In the genomic region with DNA sequence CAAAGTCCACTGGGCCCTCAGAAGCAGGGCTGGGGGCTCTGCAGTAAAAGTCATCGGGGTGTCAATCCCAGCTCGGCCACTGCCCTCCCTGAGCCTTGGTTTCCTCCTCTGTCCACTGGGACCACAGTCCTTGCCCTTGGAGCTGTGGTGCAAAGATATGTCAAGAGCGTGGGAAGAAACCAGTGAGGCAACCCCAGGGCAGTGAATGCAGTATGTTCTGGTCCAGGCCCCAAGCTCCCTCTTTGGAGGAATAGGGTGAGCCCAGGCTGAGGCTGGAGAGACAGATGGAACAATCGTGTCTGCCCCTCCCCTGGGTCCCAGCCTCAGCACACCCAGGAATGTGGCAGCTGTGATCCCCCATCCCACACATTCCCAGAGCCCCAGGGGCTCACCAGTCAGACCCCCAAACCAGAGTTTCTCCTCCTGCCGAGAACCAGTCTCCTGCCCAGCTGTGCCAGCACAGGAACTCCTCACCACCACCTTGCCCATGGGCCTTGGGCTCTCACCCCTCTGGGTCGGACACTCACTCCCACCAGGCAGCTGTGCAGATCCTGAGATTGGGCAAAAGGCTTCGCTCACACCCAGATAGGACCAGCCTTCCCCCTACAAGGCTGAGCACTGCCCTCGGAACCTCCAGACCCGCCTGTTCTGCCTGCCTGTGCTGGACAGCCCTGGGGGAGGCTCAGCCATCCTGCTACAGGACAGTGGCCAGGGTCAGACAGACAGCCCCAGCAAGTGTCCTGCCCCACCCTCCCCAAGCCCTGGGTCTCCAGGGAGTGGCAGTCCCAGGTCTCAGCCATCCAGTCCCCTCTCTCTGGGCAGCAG, we compare ENCODE assay signal across 23 cellular contexts. TPM values are rescaled to one million over a fixed set of nuclear protein-coding genes. Genes with fewer than 3 reads are reported as not detected.
DNase-seq lines count a peak whose midpoint lies in the region; ATAC-seq and TF ChIP-seq lines count a peak whose summit lies in the region.
"Had no signal": no experiment of that assay in that cellular context is flagged by ENCODE, and none has a peak within 500 bp of the region (broad histone marks: within the 10 kb centered on the region; RNA-seq: fewer than 3 reads in every experiment).

No MANE protein-coding gene starts in this region.

- H3K36me3 ChIP-seq in SK-N-SH (replicated peaks in 1 of 2; ENCODE audit: control insufficient read depth in 1 of 2, insufficient read depth in 2 of 2, low read length in 1 of 2) (no peaks in the 10 kb centered on the region), heart left ventricle (no peaks in the 10 kb centered on the region), neuronal stem cell (replicated peaks in 1 of 2; ENCODE audit: control insufficient read depth in 2 of 2, insufficient read depth in 2 of 2, low read length in 2 of 2) (no peaks in the 10 kb centered on the region), thoracic aorta (no peaks in the 10 kb centered on the region)
- H3K36me3 ChIP-seq: pancreas had no signal

- peak overlapping the region; percentile 24; the same call in 1 of the 2 replicates for H3K4me2 ChIP-seq in SK-N-SH
- no peak overlapping the region for H3K4me2 ChIP-seq in neuronal stem cell (ENCODE audit: insufficient read depth, low read length, poor library complexity, severe bottlenecking)

- peak overlapping the region; percentile 74 for H3K23ac ChIP-seq in neuronal stem cell (ENCODE audit: low read depth, low read length, poor library complexity)

- POLR2A ChIA-PET in SK-N-SH (lab: Yijun Ruan, JAX): no interaction called here
- POLR2A ChIA-PET in activated CD8-positive, alpha-beta T cell treated with anti-CD3 and anti-CD28 coated beads for 36 hours (lab: Charles Lee): interaction anchor here (1.1 kb wide), 1 partner anchor 112 kb away, joined by 3 read pairs; a partner anchor contains a TSS

- H3F3A ChIP-seq in SK-N-SH (replicated peaks; ENCODE audit: insufficient read depth): no peaks in the 10 kb centered on the region

- no peaks in the 10 kb centered on the region for H3K9me2 ChIP-seq in SK-N-SH

- peak overlapping the region; percentile 4 for H4K8ac ChIP-seq in neuronal stem cell (ENCODE audit: low read depth, low read length)

- H3K4me3 ChIP-seq in SK-N-SH (ENCODE audit: low read depth in 2 of 2, low read length in 1 of 2) (peak overlapping the region in 1 of 2 experiments; percentile 44; a peak in 2 of 4 replicates), heart left ventricle (peak overlapping the region; percentile 15 to 75 (median 56)), neuronal stem cell (ENCODE audit: low read length in 2 of 2) (no peak overlapping the region), thoracic aorta (peak overlapping the region; percentile 56)
- H3K4me3 ChIP-seq: GM12878, pancreas had no signal

- H2BK15ac ChIP-seq in neuronal stem cell (ENCODE audit: low read length): peak overlapping the region; percentile 51

- no peaks in the 10 kb centered on the region for H4K20me1 ChIP-seq in SK-N-SH (ENCODE audit: insufficient read depth)

- H3K9me3 ChIP-seq in SK-N-SH (no peaks in the 10 kb centered on the region), heart left ventricle (no peaks in the 10 kb centered on the region), neuronal stem cell (replicated peaks in 1 of 2; ENCODE audit: control insufficient read depth in 2 of 2, insufficient read depth in 1 of 2, low read depth in 1 of 2, low read length in 2 of 2) (no peaks in the 10 kb centered on the region), thoracic aorta (no peaks in the 10 kb centered on the region)
- H3K9me3 ChIP-seq: pancreas had no signal

- no peak overlapping the region for H3K4me3 Mint-ChIP-seq in activated CD8-positive, alpha-beta T cell treated with anti-CD3 and anti-CD28 coated beads for 36 hours
- H3K4me3 Mint-ChIP-seq: naive thymus-derived CD4-positive, alpha-beta T cell; WTC11 had no signal

- no peak for TF ChIP-seq POLR2A in heart left ventricle (IDR thresholded peaks at IDR 0.05)

- no peak overlapping the region for H2BK120ac ChIP-seq in neuronal stem cell (ENCODE audit: low read depth, low read length)

- H2AFZ ChIP-seq in SK-N-SH (ENCODE audit: low read depth) (no peak overlapping the region), neuronal stem cell (ENCODE audit: low read length) (no peak overlapping the region)

- H3K27me3 Mint-ChIP-seq in activated CD8-positive, alpha-beta T cell treated with anti-CD3 and anti-CD28 coated beads for 36 hours: no peaks in the 10 kb centered on the region

- no peaks in the 10 kb centered on the region; the same call in 1 of the 2 replicates for H3K27me3 ChIP-seq in SK-N-SH (ENCODE audit: insufficient read depth)
- H3K27me3 ChIP-seq in heart left ventricle: peaks cover 0 to 3% (median 0%) of the 10 kb centered on the region in 9 donors
- H3K27me3 ChIP-seq in neuronal stem cell (ENCODE audit: control insufficient read depth in 3 of 3, insufficient read depth in 3 of 3, low read depth in 1 of 3, low read length in 3 of 3): peaks cover 0 to 47% (median 0%) of the 10 kb centered on the region in 3 experiments
- no peaks in the 10 kb centered on the region for H3K27me3 ChIP-seq in thoracic aorta (replicated peaks; ENCODE audit: insufficient read depth)
- H3K27me3 ChIP-seq: pancreas had no signal

- H2BK12ac ChIP-seq in neuronal stem cell (ENCODE audit: low read length): peak overlapping the region; percentile 4

- H3K18ac ChIP-seq in neuronal stem cell (ENCODE audit: low read length): peak overlapping the region; percentile 67

- DNase-seq in SK-N-SH: no peak
- peak in 1 of 5 donors; percentile 58 for DNase-seq in heart left ventricle
- DNase-seq in neuronal stem cell (ENCODE audit: low spot score): no peak
- DNase-seq in thoracic aorta (ENCODE audit: low spot score): no peak
- DNase-seq in activated CD8-positive, alpha-beta T cell treated with anti-CD3 and anti-CD28 coated beads for 36 hours: no peak
- DNase-seq: activated CD4-positive, alpha-beta T cell treated with anti-CD3 and anti-CD28 coated beads, Interleukin-2, amount 50 U/mL, for 1 hour; C1 segment of cervical spinal cord; Calu3; central memory CD4-positive, alpha-beta T cell; Kasumi-1; left colon; naive thymus-derived CD4-positive, alpha-beta T cell; NCI-H2029; NCI-H226; T1000 had no signal

- TF ChIP-seq CTCF in SK-N-SH (IDR thresholded peaks at IDR 0.05): no peak
- TF ChIP-seq CTCF in heart left ventricle (IDR thresholded peaks at IDR 0.05): no peak
- TF ChIP-seq CTCF in thoracic aorta (IDR thresholded peaks at IDR 0.05): no peak
- no peak for TF ChIP-seq CTCF in activated CD8-positive, alpha-beta T cell treated with anti-CD3 and anti-CD28 coated beads for 36 hours (IDR thresholded peaks at IDR 0.05)

- CTCF ChIA-PET in SK-N-SH (lab: Yijun Ruan, JAX): interaction anchor here (0.6 to 10.1 kb wide), 7 partner anchors 8 to 323 kb away, joined by 3 to 91 read pairs (median 4); no protein-coding TSS in a partner anchor
- CTCF ChIA-PET in activated CD8-positive, alpha-beta T cell treated with anti-CD3 and anti-CD28 coated beads for 36 hours (lab: Charles Lee): interaction anchor here (1.1 to 1.7 kb wide), 2 partner anchors 9 to 30 kb away, joined by 3 to 16 read pairs; no protein-coding TSS in a partner anchor

- peak overlapping the region; percentile 20 for H2BK5ac ChIP-seq in neuronal stem cell (ENCODE audit: low read length)

- H3K27ac ChIP-seq in SK-N-SH (ENCODE audit: low read depth in 2 of 2, low read length in 1 of 2): no peak overlapping the region; a peak in 1 of 4 replicates
- H3K27ac ChIP-seq in heart left ventricle: peak overlapping the region; percentile 40 to 95 (median 88)
- no peak overlapping the region for H3K27ac ChIP-seq in neuronal stem cell (replicated peaks; ENCODE audit: low read length)
- H3K27ac ChIP-seq in thoracic aorta: no peak overlapping the region
- H3K27ac ChIP-seq: pancreas had no signal

- TF ChIP-seq EP300 in SK-N-SH (IDR thresholded peaks at IDR 0.05; ENCODE audit: borderline replicate concordance in 1 of 2, low read depth in 1 of 2, low read length in 1 of 2): no peak

- H3K4me1 Mint-ChIP-seq in activated CD8-positive, alpha-beta T cell treated with anti-CD3 and anti-CD28 coated beads for 36 hours (ENCODE audit: low read depth): no peaks in the 10 kb centered on the region
- H3K4me1 Mint-ChIP-seq: naive thymus-derived CD4-positive, alpha-beta T cell had no signal

- no peaks in the 10 kb centered on the region for H3K36me3 Mint-ChIP-seq in activated CD8-positive, alpha-beta T cell treated with anti-CD3 and anti-CD28 coated beads for 36 hours (ENCODE audit: low read depth)
- H3K36me3 Mint-ChIP-seq: activated naive CD4-positive, alpha-beta T cell treated with anti-CD3 and anti-CD28 coated beads, Interleukin-2, amount 50 U/mL, for 72 hours; naive thymus-derived CD4-positive, alpha-beta T cell; WTC11 had no signal

- no peak overlapping the region for H3K14ac ChIP-seq in neuronal stem cell (ENCODE audit: low read length)

- H3K4ac ChIP-seq in neuronal stem cell (ENCODE audit: low read length): no peak overlapping the region

- H3K9ac ChIP-seq in SK-N-SH (no peak overlapping the region), neuronal stem cell (ENCODE audit: low read depth, low read length, poor library complexity) (peak overlapping the region; percentile 45)

- intact Hi-C loops in heart left ventricle (cut with DNase I): loop anchor here in 3 of 10 donors (2.0 kb wide), 2 partner anchors 15 to 17 kb away; no protein-coding TSS in a partner anchor
- intact Hi-C loops in activated CD8-positive, alpha-beta T cell treated with anti-CD3 and anti-CD28 coated beads for 36 hours (cut with micrococcal nuclease): no loop called here

- H3K79me2 ChIP-seq in SK-N-SH (ENCODE audit: insufficient read depth): no peaks in the 10 kb centered on the region

- ATAC-seq in heart left ventricle: peak; percentile 14 to 53 (median 47)
- ATAC-seq in thoracic aorta (ENCODE audit: insufficient number of reproducible peaks, low FRiP score, low read depth): no peak
- no peak for ATAC-seq in HG03565 (IDR thresholded peaks at IDR 0.05; ENCODE audit: unreplicated experiment)
- no peak for ATAC-seq in activated CD8-positive, alpha-beta T cell treated with anti-CD3 and anti-CD28 coated beads for 36 hours
- no peak for ATAC-seq in HG02798 (IDR thresholded peaks at IDR 0.05; ENCODE audit: poor library complexity, unreplicated experiment)
- ATAC-seq: activated naive CD4-positive, alpha-beta T cell treated with anti-CD3 and anti-CD28 coated beads, Interleukin-2, amount 50 U/mL, for 72 hours; GM12878; left colon; naive thymus-derived CD4-positive, alpha-beta T cell; pancreas; WTC11 had no signal

- H3K4me1 ChIP-seq in SK-N-SH (ENCODE audit: control insufficient read depth in 1 of 2, insufficient read depth in 2 of 2, low read depth in 1 of 2, low read length in 1 of 2): peaks cover 0 to 42% of the 10 kb centered on the region in 2 experiments; a peak in 1 of 4 replicates
- H3K4me1 ChIP-seq in heart left ventricle: peaks cover 0 to 74% (median 40%) of the 10 kb centered on the region in 12 donors
- H3K4me1 ChIP-seq in neuronal stem cell (ENCODE audit: control insufficient read depth in 2 of 2, insufficient read depth in 1 of 2, low read depth in 1 of 2, low read length in 2 of 2): peaks cover 6 to 10% of the 10 kb centered on the region in 2 donors
- peaks cover 0 to 15% of the 10 kb centered on the region in 2 donors for H3K4me1 ChIP-seq in thoracic aorta (ENCODE audit: control insufficient read depth in 1 of 2, low read depth in 2 of 2)
- H3K4me1 ChIP-seq: pancreas had no signal

- no peaks in the 10 kb centered on the region for H3K9me3 Mint-ChIP-seq in activated CD8-positive, alpha-beta T cell treated with anti-CD3 and anti-CD28 coated beads for 36 hours
- H3K9me3 Mint-ChIP-seq: activated naive CD4-positive, alpha-beta T cell treated with anti-CD3 and anti-CD28 coated beads, Interleukin-2, amount 50 U/mL, for 72 hours; naive thymus-derived CD4-positive, alpha-beta T cell; WTC11 had no signal

- 44% methylated on average over 3 of the region's 9 CpGs for WGBS in SK-N-SH (ENCODE audit: low lambda C conversion rate)
- WGBS in heart left ventricle, 4 donors: 38 to 54% (median 45%) methylated on average over 5 to 9 of the region's 9 CpGs
- WGBS in neuronal stem cell (ENCODE audit: extremely low coverage in 2 of 2, insufficient read length in 2 of 2, insufficient replicate concordance in 1 of 2), 2 donors: no CpG with 5 or more reads among the region's 9 CpGs

- no peak for TF ChIP-seq RAD21 in SK-N-SH (IDR thresholded peaks at IDR 0.05; ENCODE audit: low read length)

- H4K91ac ChIP-seq in neuronal stem cell (ENCODE audit: low read depth, low read length, poor library complexity): no peak overlapping the region

- H3K27ac Mint-ChIP-seq in activated CD8-positive, alpha-beta T cell treated with anti-CD3 and anti-CD28 coated beads for 36 hours: no peak overlapping the region
- H3K27ac Mint-ChIP-seq: naive thymus-derived CD4-positive, alpha-beta T cell; WTC11 had no signal

- no peaks in the 10 kb centered on the region for H3K79me1 ChIP-seq in neuronal stem cell (ENCODE audit: low read depth, low read length)

- H2AK5ac ChIP-seq in neuronal stem cell (ENCODE audit: low read depth, low read length): no peak overlapping the region

RNA-seq across cellular contexts. Expression of a gene that starts 0.5 kb away (rescaled TPM):
- 0.15 and 0.26 TPM in 2 replicates for polyA plus RNA-seq in SK-N-SH (2012; rRNA removed)
- 0.12 and 0.15 TPM in 2 replicates for polyA plus RNA-seq in SK-N-SH (2012; cell fraction: cytosol; rRNA removed)
- 0.55 and 0.83 TPM in 2 replicates for polyA plus RNA-seq in SK-N-SH (2012; cell fraction: nucleus; rRNA removed)
- total RNA-seq in heart left ventricle: 10 to 100 TPM in 8 of 9 donors, 1 to 10 TPM in 1; 5.8 to 56.7 (median 28.7) TPM
- 10 to 100 TPM in 1 of 2 donors, 1 to 10 TPM in 1; 6.3 to 42.6 TPM for polyA plus RNA-seq in heart left ventricle
- polyA plus RNA-seq in neuronal stem cell (2013, experiment 1 of 2): 0.77 TPM
- 0.62 TPM for polyA plus RNA-seq in neuronal stem cell (2013, experiment 2 of 2)
- total RNA-seq in thoracic aorta: 1 to 10 TPM; 1.5 to 4.2 TPM
- total RNA-seq in activated CD8-positive, alpha-beta T cell treated with anti-CD3 and anti-CD28 coated beads for 36 hours: not detected
- total RNA-seq: activated naive CD4-positive, alpha-beta T cell treated with anti-CD3 and anti-CD28 coated beads, Interleukin-2, amount 50 U/mL, for 72 hours; Calu3; endothelial cell of umbilical vein; GM12878; naive thymus-derived CD4-positive, alpha-beta T cell had no signal
- polyA plus RNA-seq: AG04450; endothelial cell of umbilical vein; GM12878; naive thymus-derived CD4-positive, alpha-beta T cell had no signal

Comparison
In these comparisons a context has a peak if more than half of its experiments do, and no peak if none do; other contexts are left out.
1. H3K27ac ChIP-seq: peak in heart left ventricle (12 of 12); none in SK-N-SH (0 of 2), neuronal stem cell (single experiment) and thoracic aorta (0 of 2).
2. H3K4me3 ChIP-seq: peak in heart left ventricle (12 of 12) and thoracic aorta (single experiment); none in neuronal stem cell (0 of 2).
3. ATAC-seq: peak in heart left ventricle (4 of 4); none in thoracic aorta (single experiment), HG03565 (single experiment), activated CD8-positive, alpha-beta T cell treated with anti-CD3 and anti-CD28 coated beads for 36 hours (single experiment) and HG02798 (single experiment).